In the genomic region with DNA sequence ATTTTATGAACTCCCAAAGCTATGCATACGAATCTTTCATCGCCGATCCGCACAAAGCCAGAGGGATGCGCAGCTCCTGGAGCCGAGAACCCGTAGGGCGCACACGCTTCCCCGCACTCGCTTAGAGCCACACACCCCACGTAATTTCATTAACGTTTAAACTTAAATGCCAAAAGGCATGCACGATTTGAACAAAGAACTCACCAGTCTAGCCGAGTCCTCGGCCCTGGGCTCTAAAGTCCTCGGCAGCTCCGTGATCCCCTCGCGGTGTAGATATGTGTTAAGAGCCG, we compare ENCODE assay signal across 8 cellular contexts. TPM values are rescaled to one million over a fixed set of nuclear protein-coding genes. Genes with fewer than 3 reads are reported as not detected.
A peak's percentile ranks its signal among the peaks of the same experiment; 100 is the strongest.
DNase-seq lines count a peak whose midpoint lies in the region; ATAC-seq and TF ChIP-seq lines count a peak whose summit lies in the region.

No MANE protein-coding gene starts in this region.

- CTCF ChIA-PET in activated CD4-positive, alpha-beta memory T cell treated with anti-CD3 and anti-CD28 coated beads for 36 hours (lab: Charles Lee) = no interaction called here

- H3K36me3 Mint-ChIP-seq in H9 (ENCODE audit: insufficient read depth in 1 of 3, low read depth in 3 of 3) = peaks cover 0 to 5% (median 0%) of the 10 kb centered on the region in 3 experiments; a peak in 2 of 7 replicates
- H3K36me3 Mint-ChIP-seq in activated CD4-positive, alpha-beta memory T cell treated with anti-CD3 and anti-CD28 coated beads for 36 hours = peaks cover 2% of the 10 kb centered on the region

- H4K20me1 ChIP-seq in H9 (ENCODE audit: control insufficient read depth, insufficient read depth, insufficient read length) (no peaks in the 10 kb centered on the region), hepatocyte (ENCODE audit: insufficient read depth, poor library complexity, severe bottlenecking) (peaks cover 17% of the 10 kb centered on the region)

- no peak overlapping the region for H3K23ac ChIP-seq in H9 (ENCODE audit: insufficient read length, low read depth, low read length)

- no peak overlapping the region for H2BK15ac ChIP-seq in H9 (ENCODE audit: low read depth, low read length)

- H3K4ac ChIP-seq in H9 (ENCODE audit: low read depth, low read length) = no peak overlapping the region

- H4K91ac ChIP-seq in H9 (ENCODE audit: insufficient read length, low read depth, low read length) = no peak overlapping the region

- H3K27me3 ChIP-seq in H9 (ENCODE audit: insufficient read depth, low read length) (no peaks in the 10 kb centered on the region; the same call in 1 of the 2 replicates), hepatocyte (no peaks in the 10 kb centered on the region)

- no peaks in the 10 kb centered on the region for H3K36me3 ChIP-seq in hepatocyte (replicated peaks; ENCODE audit: insufficient read depth, low read depth)

- H2AK5ac ChIP-seq in H9 (ENCODE audit: insufficient read length, low read length) = no peak overlapping the region

- intact Hi-C loops in activated CD4-positive, alpha-beta memory T cell treated with anti-CD3 and anti-CD28 coated beads for 36 hours (cut with micrococcal nuclease) = no loop called here

- TF ChIP-seq CTCF in H9 (conservative IDR thresholded peaks at IDR 0.05) = no peak
- no peak for TF ChIP-seq CTCF in hepatocyte (IDR thresholded peaks at IDR 0.05; ENCODE audit: poor library complexity)

- H3K4me3 Mint-ChIP-seq in H9 = peak overlapping the region; percentile 92 to 98
- H3K4me3 Mint-ChIP-seq in activated CD4-positive, alpha-beta memory T cell treated with anti-CD3 and anti-CD28 coated beads for 36 hours = peak overlapping the region; percentile 32

- peak overlapping the region; percentile 92 for H3K4me2 ChIP-seq in H9 (ENCODE audit: insufficient read depth, insufficient read length, low read length)
- H3K4me2 ChIP-seq in hepatocyte = peak overlapping the region; percentile 84

- peaks cover 13% of the 10 kb centered on the region for H3K27me3 Mint-ChIP-seq in H9 (ENCODE audit: low read depth)
- peaks cover 58% of the 10 kb centered on the region for H3K27me3 Mint-ChIP-seq in activated CD4-positive, alpha-beta memory T cell treated with anti-CD3 and anti-CD28 coated beads for 36 hours

- no peak overlapping the region for H2BK120ac ChIP-seq in H9 (ENCODE audit: low read depth, low read length, poor library complexity, severe bottlenecking)

- no peak overlapping the region for H2BK20ac ChIP-seq in H9 (ENCODE audit: low read depth, low read length, poor library complexity, severe bottlenecking)

- peaks cover 3 to 4% of the 10 kb centered on the region in 2 experiments; a peak in 3 of 5 replicates for H3K9me3 Mint-ChIP-seq in H9
- H3K9me3 Mint-ChIP-seq in activated CD4-positive, alpha-beta memory T cell treated with anti-CD3 and anti-CD28 coated beads for 36 hours = no peaks in the 10 kb centered on the region

- H3K4me1 ChIP-seq in H9 (ENCODE audit: insufficient read depth, low read length) = no peaks in the 10 kb centered on the region; the same call in 1 of the 2 replicates
- H3K4me1 ChIP-seq in hepatocyte (ENCODE audit: insufficient read depth) = peaks cover 8% of the 10 kb centered on the region

- peak overlapping the region; percentile 90 for H3K4me3 ChIP-seq in hepatocyte
- H3K4me3 ChIP-seq in skeletal muscle cell (ENCODE audit: low read depth, low read length) = peak overlapping the region; percentile 89

- POLR2A ChIA-PET in activated CD4-positive, alpha-beta memory T cell treated with anti-CD3 and anti-CD28 coated beads for 36 hours (lab: Charles Lee) = no interaction called here

- H3T11ph ChIP-seq in H9 (ENCODE audit: low read length) = no peak overlapping the region

- peak overlapping the region; percentile 66; the same call in 1 of the 2 replicates for H3K14ac ChIP-seq in H9 (ENCODE audit: insufficient read depth, low read length)

- H3K9me3 ChIP-seq in H9 (ENCODE audit: control insufficient read depth, low read depth, low read length) = no peaks in the 10 kb centered on the region
- H3K9me3 ChIP-seq in hepatocyte (ENCODE audit: low read depth) = no peaks in the 10 kb centered on the region

- no peak overlapping the region for H3K56ac ChIP-seq in H9 (ENCODE audit: insufficient read length, low read depth, low read length)

- peak overlapping the region; percentile 55 to 87 (median 73); a peak in 5 of 7 replicates for H3K27ac Mint-ChIP-seq in H9
- no peak overlapping the region for H3K27ac Mint-ChIP-seq in activated CD4-positive, alpha-beta memory T cell treated with anti-CD3 and anti-CD28 coated beads for 36 hours

- H2AFZ ChIP-seq in H9 (ENCODE audit: low read length) = no peak overlapping the region
- H2AFZ ChIP-seq in hepatocyte = peak overlapping the region; percentile 69

- no CpG with 5 or more reads among the region's 21 CpGs for WGBS in H9 (ENCODE audit: extremely low coverage, insufficient read length, low lambda C conversion rate)
- under 1% methylated on average over 21 of the region's 21 CpGs for WGBS in hepatocyte (ENCODE audit: low lambda C conversion rate, missing lambda C conversion rate)

- peaks cover 35 to 46% of the 10 kb centered on the region in 2 experiments for H3K4me1 Mint-ChIP-seq in H9
- H3K4me1 Mint-ChIP-seq in activated CD4-positive, alpha-beta memory T cell treated with anti-CD3 and anti-CD28 coated beads for 36 hours (ENCODE audit: low read depth) = peaks cover 22% of the 10 kb centered on the region

- no peak overlapping the region for H4K5ac ChIP-seq in H9 (ENCODE audit: insufficient read length, low read depth, low read length)

- no peaks in the 10 kb centered on the region for H3K9me2 ChIP-seq in hepatocyte (replicated peaks; ENCODE audit: insufficient read depth)

- H3K27ac ChIP-seq in H9 (ENCODE audit: insufficient read length, low read depth, low read length) = no peak overlapping the region
- H3K27ac ChIP-seq in hepatocyte = peak overlapping the region; percentile 98

- H2BK12ac ChIP-seq in H9 (ENCODE audit: insufficient read length, low read depth, low read length) = no peak overlapping the region

- no peak for DNase-seq in H9
- no peak for DNase-seq in activated CD4-positive, alpha-beta memory T cell treated with anti-CD3 and anti-CD28 coated beads for 36 hours
- DNase-seq in hepatocyte (ENCODE audit: low spot score) = no peak
- DNase-seq in skeletal muscle cell (ENCODE audit: low read depth) = no peak
- DNase-seq in SW480 (ENCODE audit: low spot score) = no peak

- H2BK5ac ChIP-seq in H9 (ENCODE audit: insufficient read length, low read length) = no peak overlapping the region

- H3K9ac ChIP-seq in H9 (ENCODE audit: extremely low read depth, insufficient read length, low read length) = peak overlapping the region; percentile 49

- no peak for ATAC-seq in GM21825 (IDR thresholded peaks at IDR 0.05; ENCODE audit: unreplicated experiment)
- no peak for ATAC-seq in GM18870 (IDR thresholded peaks at IDR 0.05; ENCODE audit: unreplicated experiment)
- ATAC-seq in HG02885 (IDR thresholded peaks at IDR 0.05; ENCODE audit: poor library complexity, unreplicated experiment) = no peak

- H3K79me2 ChIP-seq in H9 (ENCODE audit: insufficient read depth, low read length) (no peaks in the 10 kb centered on the region; the same call in 1 of the 2 replicates), hepatocyte (peaks cover 46% of the 10 kb centered on the region)

- H3K23me2 ChIP-seq in H9 (ENCODE audit: insufficient read length, low read depth, low read length, poor library complexity, severe bottlenecking) = peaks cover 18% of the 10 kb centered on the region

- no peak overlapping the region for H3K18ac ChIP-seq in H9 (ENCODE audit: insufficient read length, low read depth, low read length)

- H4K8ac ChIP-seq in H9 (replicated peaks; ENCODE audit: insufficient read length, low read depth, low read length) = no peak overlapping the region

- no peaks in the 10 kb centered on the region for H3K79me1 ChIP-seq in H9 (ENCODE audit: insufficient read depth, low read depth, low read length, poor library complexity, severe bottlenecking)

RNA-seq across cellular contexts. Expression of gene FAT1, which starts 2.4 kb away (rescaled TPM):
- total RNA-seq in H9 (2021) (157 and 173 TPM in 2 replicates), hepatocyte (156 and 168 TPM in 2 replicates)
- not detected for total RNA-seq in activated CD4-positive, alpha-beta memory T cell treated with anti-CD3 and anti-CD28 coated beads for 36 hours
- polyA plus RNA-seq in hepatocyte = 33.9 and 35.3 TPM in 2 replicates

Comparison
In these comparisons a context has a peak if more than half of its experiments do, and no peak if none do; other contexts are left out.
1. RNA of gene FAT1, which starts 2.4 kb away (total RNA-seq): 157 to 173 TPM in H9 and 156 to 168 TPM in hepatocyte; not detected in activated CD4-positive, alpha-beta memory T cell treated with anti-CD3 and anti-CD28 coated beads for 36 hours; every median in the first group is over 100 times any median in the second.